26 cellular contexts compared by ENCODE assay signal in genomic region chr1:158686430-158687009, GRCh38. TPM values are rescaled to one million over a fixed set of nuclear protein-coding genes. Genes with fewer than 3 reads are reported as not detected.
A peak's percentile ranks its signal among the peaks of the same experiment; 100 is the strongest.
DNase-seq lines count a peak whose midpoint lies in the region; ATAC-seq and TF ChIP-seq lines count a peak whose summit lies in the region.
"Had no signal": no experiment of that assay in that cellular context is flagged by ENCODE, and none has a peak within 500 bp of the region (broad histone marks: within the 10 kb centered on the region; RNA-seq: fewer than 3 reads in every experiment).

Gene SPTA1, minus strand, starts transcription at chr1:158686715. Its CDS starts 198 bp downstream, at chr1:158686517.

- peaks cover 15 to 58% of the 10 kb centered on the region in 2 donors for H3K27me3 Mint-ChIP-seq in CD8-positive, alpha-beta memory T cell

- CTCF ChIA-PET in CD8-positive, alpha-beta memory T cell (lab: Charles Lee) = no interaction called here
- CTCF ChIA-PET in IMR-90 (lab: Yijun Ruan, JAX) = no interaction called here

- no peak for DNase-seq in CD8-positive, alpha-beta memory T cell
- no peak for DNase-seq in IMR-90
- peak; percentile 96 for DNase-seq in OCI-M1 (lab: John Stamatoyannopoulos, UW)
- peak; percentile 65 for DNase-seq in fibroblast of pulmonary artery (ENCODE audit: low read depth)
- DNase-seq in activated T-cell treated with anti-CD3 and anti-CD28 coated beads, Interleukin-2, amount 50 U/mL, for 48 hours = no peak
- DNase-seq in central memory CD4-positive, alpha-beta T cell = no peak
- no peak for DNase-seq in UCSD-AML1 (lab: John Stamatoyannopoulos, UW; ENCODE audit: unreplicated experiment)
- DNase-seq in ACHN = no peak
- DNase-seq: activated CD4-positive, alpha-beta T cell treated with anti-CD3 and anti-CD28 coated beads for 48 hours; activated CD8-positive, alpha-beta memory T cell treated with anti-CD3 and anti-CD28 coated beads, Interleukin-2, amount 50 U/mL, for 4 hours; activated effector memory CD4-positive, alpha-beta T cell treated with Interleukin-2 at 50 U/mL for 16 hours; cortex of kidney; DMS79 treated with DMSO at 0.1 percent for 48 hours; foreskin fibroblast; islet precursor cell; Karpas-422; NCI-H1417 treated with DMSO at 0.1 percent for 48 hours; NCI-H2171; NCI-H748 treated with DMSO at 0.1 percent for 48 hours; small intestine; stimulated activated CD4-positive, alpha-beta T cell treated with anti-CD3 and anti-CD28 coated beads, Interleukin-2, amount 100 ng/mL, for 48 hours; stimulated activated naive CD8-positive, alpha-beta T cell treated with anti-CD3 and anti-CD28 coated beads, Interleukin-15, amount 100 ng/mL, for 72 hours had no signal

- H4K5ac ChIP-seq in IMR-90 (ENCODE audit: low read depth, low read length) = no peak within 1 kb of the TSS

- H2BK120ac ChIP-seq in IMR-90 (ENCODE audit: low read depth, low read length) = no peak within 1 kb of the TSS

- no peak within 1 kb of the TSS for H3K4me3 Mint-ChIP-seq in CD8-positive, alpha-beta memory T cell
- H3K4me3 Mint-ChIP-seq: stimulated activated naive CD8-positive, alpha-beta T cell treated with anti-CD3 and anti-CD28 coated beads, Interleukin-15, amount 100 ng/mL, for 72 hours; type B pancreatic cell had no signal

- no peak within 1 kb of the TSS for H2AK9ac ChIP-seq in IMR-90 (replicated peaks; ENCODE audit: low read depth, low read length, poor library complexity)

- H4K8ac ChIP-seq in IMR-90 (ENCODE audit: low read depth in 2 of 2, low read length in 2 of 2) = no peak within 1 kb of the TSS

- no peak within 1 kb of the TSS for H3K56ac ChIP-seq in IMR-90 (ENCODE audit: extremely low read depth, insufficient read depth, low read length)

- no peak within 1 kb of the TSS for H3K14ac ChIP-seq in IMR-90 (replicated peaks; ENCODE audit: low read depth, low read length)

- H3K36me3 ChIP-seq in CD8-positive, alpha-beta memory T cell (ENCODE audit: insufficient read depth, low read length) = no peaks in the 10 kb centered on the region
- no peaks in the 10 kb centered on the region for H3K36me3 ChIP-seq in IMR-90 (ENCODE audit: control insufficient read depth, insufficient read depth, low read length)

- TF ChIP-seq POLR2A in IMR-90 (IDR thresholded peaks at IDR 0.05; ENCODE audit: low read depth, low read length) = no peak

- peaks cover 4% of the 10 kb centered on the region for H3K27me3 ChIP-seq in CD8-positive, alpha-beta memory T cell (ENCODE audit: insufficient read depth, low read length, poor library complexity, severe bottlenecking)
- H3K27me3 ChIP-seq in IMR-90 (ENCODE audit: control insufficient read depth, insufficient read depth, low read length) = no peaks in the 10 kb centered on the region
- H3K27me3 ChIP-seq: hepatocyte had no signal

- no peak within 1 kb of the TSS for H2BK5ac ChIP-seq in IMR-90 (ENCODE audit: low read depth, low read length, poor library complexity, severe bottlenecking)

- no peak within 1 kb of the TSS for H2BK15ac ChIP-seq in IMR-90 (ENCODE audit: low read depth, low read length)

- no peak within 1 kb of the TSS for H3K4me3 ChIP-seq in CD8-positive, alpha-beta memory T cell (ENCODE audit: low read length)
- H3K4me3 ChIP-seq in IMR-90 (ENCODE audit: insufficient read depth, low read depth, low read length) (no peak within 1 kb of the TSS), fibroblast of pulmonary artery (replicated peaks; ENCODE audit: low read depth, low read length) (no peak within 1 kb of the TSS)
- H3K4me3 ChIP-seq: hepatocyte, SK-N-MC had no signal

- in situ Hi-C loops in IMR-90 (cut with MboI; ENCODE audit: low sequenced_read_pairs) = no loop called here
- in situ Hi-C loops in ACHN (cut with HindIII; ENCODE audit: low pct_ligation_motif_present, low pct_unique_long_range_greater_than_20kb, low sequenced_read_pairs) = no loop called here

- H2AK5ac ChIP-seq in IMR-90 (ENCODE audit: low read depth, low read length) = no peak within 1 kb of the TSS

- intact Hi-C loops in IMR-90 (cut with micrococcal nuclease) = no loop called here

- H4K20me1 ChIP-seq in IMR-90 (ENCODE audit: insufficient read depth, low read length) = no peaks in the 10 kb centered on the region

- no peaks in the 10 kb centered on the region for H3K9me1 ChIP-seq in IMR-90 (ENCODE audit: insufficient read depth, low read length)

- H2BK20ac ChIP-seq in IMR-90 (ENCODE audit: low read depth, low read length) = no peak within 1 kb of the TSS

- TF ChIP-seq CTCF in IMR-90 (conservative IDR thresholded peaks at IDR 0.05; ENCODE audit: low read depth, low read length) (no peak), fibroblast of pulmonary artery (IDR thresholded peaks at IDR 0.05; ENCODE audit: low read length, missing control alignments) (no peak)

- ATAC-seq in IMR-90 (ENCODE audit: low read depth) = no peak
- ATAC-seq: Panc1; stimulated activated naive CD8-positive, alpha-beta T cell treated with anti-CD3 and anti-CD28 coated beads, Interleukin-15, amount 100 ng/mL, for 72 hours had no signal

- H3K79me1 ChIP-seq in IMR-90 (ENCODE audit: low read depth in 1 of 2, low read length in 2 of 2) = no peaks in the 10 kb centered on the region

- H3K9me3 Mint-ChIP-seq in CD8-positive, alpha-beta memory T cell = peaks cover 0 to 3% (median 0%) of the 10 kb centered on the region in 5 donors
- H3K9me3 Mint-ChIP-seq: stimulated activated naive CD8-positive, alpha-beta T cell treated with anti-CD3 and anti-CD28 coated beads, Interleukin-15, amount 100 ng/mL, for 72 hours; type B pancreatic cell had no signal

- H3K27ac Mint-ChIP-seq in CD8-positive, alpha-beta memory T cell = no peak within 1 kb of the TSS
- H3K27ac Mint-ChIP-seq: stimulated activated naive CD8-positive, alpha-beta T cell treated with anti-CD3 and anti-CD28 coated beads, Interleukin-15, amount 100 ng/mL, for 72 hours; type B pancreatic cell had no signal

- no TSS peak for BruUV-seq in IMR-90 (replicated peaks; lab: Mats Ljungman, UMichigan)

- POLR2A ChIA-PET in CD8-positive, alpha-beta memory T cell (lab: Charles Lee) = no interaction called here
- POLR2A ChIA-PET in IMR-90 (lab: Charles Lee; ENCODE audit: unreplicated experiment) = no interaction called here

- H4K91ac ChIP-seq in IMR-90 (ENCODE audit: insufficient read depth, low read depth, low read length) = no peak within 1 kb of the TSS

- H3K23ac ChIP-seq in IMR-90 (ENCODE audit: low read depth, low read length) = no peak within 1 kb of the TSS

- H2AFZ ChIP-seq in IMR-90 (replicated peaks; ENCODE audit: low read length, poor library complexity) = no peak within 1 kb of the TSS
- H2AFZ ChIP-seq: hepatocyte had no signal

- H3K9ac ChIP-seq in IMR-90 (ENCODE audit: low read depth, low read length) = no peak within 1 kb of the TSS

- dilution Hi-C loops in IMR-90 (cut with HindIII; ENCODE audit: low sequenced_read_pairs, unreplicated experiment) = no loop called here

- peak within 1 kb of the TSS; percentile 70 for H3K27ac ChIP-seq in CD8-positive, alpha-beta memory T cell (ENCODE audit: low read depth, low read length)
- H3K27ac ChIP-seq in IMR-90 (ENCODE audit: insufficient read depth, low read length) = no peak within 1 kb of the TSS
- H3K27ac ChIP-seq: hepatocyte, SK-N-MC had no signal

- H3K4me1 ChIP-seq in CD8-positive, alpha-beta memory T cell (ENCODE audit: insufficient read depth, low read length) = no peaks in the 10 kb centered on the region
- no peaks in the 10 kb centered on the region for H3K4me1 ChIP-seq in IMR-90 (ENCODE audit: control insufficient read depth, insufficient read depth, low read length)

- H3K4ac ChIP-seq in IMR-90 (ENCODE audit: low read depth, low read length) = no peak within 1 kb of the TSS

- no peak for TF ChIP-seq RAD21 in IMR-90 (IDR thresholded peaks at IDR 0.05; ENCODE audit: low read length)

- H3K4me1 Mint-ChIP-seq in CD8-positive, alpha-beta memory T cell = no peaks in the 10 kb centered on the region
- H3K4me1 Mint-ChIP-seq: stimulated activated naive CD8-positive, alpha-beta T cell treated with anti-CD3 and anti-CD28 coated beads, Interleukin-15, amount 100 ng/mL, for 72 hours had no signal

- no peaks in the 10 kb centered on the region for H3K9me3 ChIP-seq in CD8-positive, alpha-beta memory T cell (ENCODE audit: low read length)
- H3K9me3 ChIP-seq in IMR-90 (ENCODE audit: control insufficient read depth, insufficient read depth, low read length) = no peaks in the 10 kb centered on the region

- WGBS in IMR-90 (ENCODE audit: extremely low coverage in 2 of 2, insufficient read length in 1 of 2), 2 experiments = no CpG with 5 or more reads among the region's 5 CpGs

- no peak within 1 kb of the TSS for H3K4me2 ChIP-seq in IMR-90 (ENCODE audit: low read depth, low read length)
- H3K4me2 ChIP-seq: hepatocyte had no signal

- no peaks in the 10 kb centered on the region for H3K36me3 Mint-ChIP-seq in CD8-positive, alpha-beta memory T cell
- H3K36me3 Mint-ChIP-seq: type B pancreatic cell had no signal

- no peak within 1 kb of the TSS for H3K18ac ChIP-seq in IMR-90 (ENCODE audit: low read depth, low read length)

TF ChIP-seq in IMR-90, 13 proteins besides CTCF, POLR2A, EP300 and RAD21:
- TF ChIP-seq NFE2L2 (IDR thresholded peaks at IDR 0.05; ENCODE audit: low read depth, low read length) (peak; percentile 93), MAFK (IDR thresholded peaks at IDR 0.05; ENCODE audit: low read depth, low read length) (peak; percentile 43; the same call in 1 of the 2 replicates), BHLHE40 (IDR thresholded peaks at IDR 0.05; ENCODE audit: low read depth, low read length) (no peak)

RNA-seq across cellular contexts. Expression of gene SPTA1, which starts in this region (rescaled TPM):
- total RNA-seq in CD8-positive, alpha-beta memory T cell = not detected
- not detected for polyA plus RNA-seq in CD8-positive, alpha-beta memory T cell
- total RNA-seq in IMR-90 (2012; rRNA removed) = not detected in 2 replicates
- not detected in 2 replicates for polyA plus RNA-seq in IMR-90 (2012; rRNA removed)
- polyA plus RNA-seq in IMR-90 (2012; cell fraction: cytosol; rRNA removed) = not detected in 2 replicates
- not detected in 2 replicates for polyA plus RNA-seq in IMR-90 (2012; cell fraction: nucleus; rRNA removed; ENCODE audit: low replicate concordance)
- polyA plus RNA-seq: hepatocyte had no signal

Comparison
In these comparisons a context has a peak if more than half of its experiments do, and no peak if none do; other contexts are left out.
1. DNase-seq: peak in OCI-M1 (single experiment) and fibroblast of pulmonary artery (single experiment); none in CD8-positive, alpha-beta memory T cell (0 of 5), IMR-90 (single experiment), activated T-cell treated with anti-CD3 and anti-CD28 coated beads, Interleukin-2, amount 50 U/mL, for 48 hours (0 of 2), central memory CD4-positive, alpha-beta T cell (single experiment), UCSD-AML1 (single experiment) and ACHN (single experiment).